ENCODE assay signal across 9 cellular contexts in the genomic region with DNA sequence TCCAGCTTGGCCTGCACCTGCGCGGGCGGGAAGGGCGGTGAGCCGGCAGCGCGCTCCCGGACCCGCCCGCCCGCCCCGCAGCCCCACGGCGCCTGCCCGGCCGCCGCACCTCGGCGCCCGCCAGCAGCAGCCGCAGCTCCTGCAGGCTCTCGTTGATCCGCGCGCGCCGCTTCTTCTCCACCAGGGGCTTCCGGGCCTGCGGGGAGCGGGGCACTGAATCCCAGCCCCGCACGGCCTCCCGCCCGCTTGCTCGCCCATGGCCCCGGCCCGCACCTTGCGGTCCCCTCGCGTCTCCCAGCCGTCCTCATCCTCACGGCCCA. TPM values are rescaled to one million over a fixed set of nuclear protein-coding genes. Genes with fewer than 3 reads are reported as not detected.
DNase-seq lines count a peak whose midpoint lies in the region; ATAC-seq, FAIRE-seq and TF ChIP-seq lines count a peak whose summit lies in the region.
"Had no signal": no experiment of that assay in that cellular context is flagged by ENCODE, and none has a peak within 500 bp of the region (broad histone marks: within the 10 kb centered on the region; RNA-seq: fewer than 3 reads in every experiment).

No MANE protein-coding gene starts in this region.

- DNase-seq in NB4 (ENCODE audit: low read depth) (no peak), H1 (ENCODE audit: low read depth in 1 of 2, low spot score in 2 of 2) (no peak), neuronal stem cell (ENCODE audit: low spot score) (no peak), NK-92 (lab: John Stamatoyannopoulos, UW; ENCODE audit: unreplicated experiment) (no peak)
- no peak for DNase-seq in activated CD4-positive, CD25-positive, alpha-beta regulatory T cell treated with anti-CD3 and anti-CD28 coated beads, Interleukin-2, amount 50 U/mL, for 72 hours

- H3K27ac ChIP-seq in 22Rv1 (peak overlapping the region; percentile 57), H1 (ENCODE audit: low read depth, low read length) (no peak overlapping the region), neuronal stem cell (replicated peaks; ENCODE audit: low read length) (no peak overlapping the region)

- H3K4me2 ChIP-seq in H1 (ENCODE audit: insufficient read depth in 1 of 2, low read depth in 2 of 2, low read length in 2 of 2) (peak overlapping the region; percentile 70 to 94), neuronal stem cell (ENCODE audit: insufficient read depth, low read length, poor library complexity, severe bottlenecking) (peak overlapping the region; percentile 93)

- H3K4me1 ChIP-seq in H1 (replicated peaks in 1 of 4; ENCODE audit: control insufficient read depth in 3 of 4, insufficient read depth in 4 of 4, low read length in 3 of 4) (peaks cover 3 to 15% (median 7%) of the 10 kb centered on the region in 4 experiments), neuronal stem cell (ENCODE audit: control insufficient read depth in 2 of 2, insufficient read depth in 1 of 2, low read depth in 1 of 2, low read length in 2 of 2) (peaks cover 5 to 13% of the 10 kb centered on the region in 2 donors)

- H3K9ac ChIP-seq in H1 (replicated peaks in 1 of 4; ENCODE audit: extremely low read depth in 1 of 4, low read depth in 3 of 4, low read length in 3 of 4) (peak overlapping the region in 2 of 4 experiments; percentile 54 to 65; a peak in 4 of 7 replicates), neuronal stem cell (ENCODE audit: low read depth, low read length, poor library complexity) (peak overlapping the region; percentile 95)

- no peak overlapping the region for H2AFZ ChIP-seq in H1 (ENCODE audit: low read length)
- peak overlapping the region; percentile 99 for H2AFZ ChIP-seq in neuronal stem cell (ENCODE audit: low read length)

- no peak overlapping the region for H2BK5ac ChIP-seq in H1 (ENCODE audit: low read depth, low read length)
- no peak overlapping the region for H2BK5ac ChIP-seq in neuronal stem cell (ENCODE audit: low read length)

- H3K14ac ChIP-seq in H1 (ENCODE audit: insufficient read length): no peak overlapping the region
- no peak overlapping the region for H3K14ac ChIP-seq in neuronal stem cell (ENCODE audit: low read length)

- H4K5ac ChIP-seq in H1 (ENCODE audit: insufficient read length, low read depth, low read length): no peak overlapping the region

- H4K91ac ChIP-seq in H1 (replicated peaks; ENCODE audit: insufficient read length, low read length): no peak overlapping the region
- no peak overlapping the region for H4K91ac ChIP-seq in neuronal stem cell (ENCODE audit: low read depth, low read length, poor library complexity)

- peak overlapping the region; percentile 78 for H3K18ac ChIP-seq in H1 (ENCODE audit: extremely low read depth, low read length)
- peak overlapping the region; percentile 97 for H3K18ac ChIP-seq in neuronal stem cell (ENCODE audit: low read length)

- H3K4ac ChIP-seq in H1 (replicated peaks; ENCODE audit: insufficient read length, low read depth, low read length) (no peak overlapping the region), neuronal stem cell (ENCODE audit: low read length) (no peak overlapping the region)

- H3K36me3 ChIP-seq in H1 (ENCODE audit: control insufficient read depth in 2 of 4, insufficient read depth in 4 of 4, low read length in 3 of 4) (peaks cover 0 to 7% (median 0%) of the 10 kb centered on the region in 4 experiments; a peak in 1 of 8 replicates), neuronal stem cell (replicated peaks in 1 of 2; ENCODE audit: control insufficient read depth in 2 of 2, insufficient read depth in 2 of 2, low read length in 2 of 2) (peaks cover 0 to 10% of the 10 kb centered on the region in 2 donors)

- H3K27me3 ChIP-seq in H1 (replicated peaks in 1 of 4; ENCODE audit: control insufficient read depth in 3 of 4, extremely low read depth in 1 of 4, insufficient read depth in 3 of 4, low read length in 3 of 4): peaks cover 11 to 59% (median 49%) of the 10 kb centered on the region in 4 experiments
- H3K27me3 ChIP-seq in neuronal stem cell (ENCODE audit: control insufficient read depth in 3 of 3, insufficient read depth in 3 of 3, low read depth in 1 of 3, low read length in 3 of 3): peaks cover 0 to 45% (median 4%) of the 10 kb centered on the region in 3 experiments

- TF ChIP-seq EP300 in H1 (IDR thresholded peaks at IDR 0.05; ENCODE audit: borderline replicate concordance in 1 of 2, low read depth in 2 of 2, low read length in 2 of 2): no peak

- no peak for TF ChIP-seq RAD21 in H1 (IDR thresholded peaks at IDR 0.05 in 1 of 2, conservative IDR thresholded peaks at IDR 0.05 in 1 of 2; ENCODE audit: low read depth in 2 of 2, low read length in 2 of 2)

- no peak for FAIRE-seq in H1 (lab: Jason Lieb, UNC)
- FAIRE-seq: endometrium had no signal

- 0% methylated on average over 5 of the region's 42 CpGs; no CpG with 5 or more reads in 1 of the 2 experiments for WGBS in H1 (ENCODE audit: extremely low coverage in 1 of 2, insufficient coverage in 1 of 2, insufficient read length in 1 of 2, insufficient replicate concordance in 2 of 2, low coverage in 1 of 2, low lambda C conversion rate in 2 of 2, missing lambda C conversion rate in 1 of 2), 2 experiments
- WGBS in neuronal stem cell (ENCODE audit: extremely low coverage in 2 of 2, insufficient read length in 2 of 2, insufficient replicate concordance in 1 of 2), 2 donors: no CpG with 5 or more reads among the region's 42 CpGs

- H3K4me3 ChIP-seq in NB4 (ENCODE audit: low read depth, low read length) (peak overlapping the region; percentile 69), H1 (ENCODE audit: extremely low read depth in 1 of 4, insufficient read depth in 2 of 4, low read depth in 3 of 4, low read length in 4 of 4) (peak overlapping the region; percentile 25 to 81 (median 44); a peak in 6 of 8 replicates), neuronal stem cell (ENCODE audit: low read length in 2 of 2) (peak overlapping the region; percentile 82 to 96)

- no peaks in the 10 kb centered on the region for H3K79me2 ChIP-seq in H1 (ENCODE audit: control insufficient read depth in 1 of 2, insufficient read depth in 2 of 2, low read length in 2 of 2)

- H3K56ac ChIP-seq in H1 (replicated peaks; ENCODE audit: insufficient read length, low read depth, low read length): no peak overlapping the region

- H2AK5ac ChIP-seq in H1 (ENCODE audit: low read depth, low read length) (no peak overlapping the region), neuronal stem cell (ENCODE audit: low read depth, low read length) (no peak overlapping the region)

- H4K8ac ChIP-seq in H1 (ENCODE audit: extremely low read depth, insufficient read depth, low read length): peak overlapping the region; percentile 59
- H4K8ac ChIP-seq in neuronal stem cell (ENCODE audit: low read depth, low read length): no peak overlapping the region

- no peaks in the 10 kb centered on the region for H3K79me1 ChIP-seq in H1 (ENCODE audit: low read depth, low read length)
- H3K79me1 ChIP-seq in neuronal stem cell (ENCODE audit: low read depth, low read length): peaks cover 5% of the 10 kb centered on the region

- POLR2A ChIA-PET in H1 (lab: Charles Lee; ENCODE audit: partially characterized antibody): interaction anchor here (0.8 to 3.0 kb wide), 17 partner anchors 8 to 178 kb away, joined by 3 to 21 read pairs (median 5); partner anchors contain the start of gene PER2

- H2BK12ac ChIP-seq in H1 (ENCODE audit: low read depth, low read length) (no peak overlapping the region), neuronal stem cell (ENCODE audit: low read length) (no peak overlapping the region)

- peaks cover 0 to 10% of the 10 kb centered on the region in 2 experiments for H4K20me1 ChIP-seq in H1 (replicated peaks in 1 of 2; ENCODE audit: control insufficient read depth in 1 of 2, insufficient read depth in 2 of 2, low read length in 2 of 2)

- H3K23ac ChIP-seq in H1 (ENCODE audit: insufficient read length) (no peak overlapping the region), neuronal stem cell (ENCODE audit: low read depth, low read length, poor library complexity) (peak overlapping the region; percentile 74)

- CTCF ChIA-PET in H1 (lab: Charles Lee; ENCODE audit: partially characterized antibody): no interaction called here

- ATAC-seq in GM19351 (IDR thresholded peaks at IDR 0.05; ENCODE audit: unreplicated experiment) (peak; percentile 10), GM18517 (IDR thresholded peaks at IDR 0.05; ENCODE audit: unreplicated experiment) (no peak)

- H3K9me3 ChIP-seq in H1 (ENCODE audit: insufficient read depth in 2 of 2, low read depth in 1 of 2, low read length in 1 of 2) (peaks cover 0 to 10% of the 10 kb centered on the region in 2 experiments; a peak in 2 of 4 replicates), neuronal stem cell (replicated peaks in 1 of 2; ENCODE audit: control insufficient read depth in 2 of 2, insufficient read depth in 1 of 2, low read depth in 1 of 2, low read length in 2 of 2) (peaks cover 3 to 7% of the 10 kb centered on the region in 2 donors)

- H2BK120ac ChIP-seq in H1 (replicated peaks; ENCODE audit: low read depth, low read length) (no peak overlapping the region), neuronal stem cell (ENCODE audit: low read depth, low read length) (no peak overlapping the region)

- H2BK15ac ChIP-seq in H1 (ENCODE audit: low read length) (0 out of 2 replicates have a peak overlapping the region, but pooled peaks have one; percentile 46), neuronal stem cell (ENCODE audit: low read length) (peak overlapping the region; percentile 71)

- H2BK20ac ChIP-seq in H1 (ENCODE audit: low read length): no peak overlapping the region

- no peak for TF ChIP-seq POLR2A in NB4 (IDR thresholded peaks at IDR 0.05; ENCODE audit: extremely low read depth, insufficient read length)
- no peak for TF ChIP-seq POLR2A in H1 (IDR thresholded peaks at IDR 0.05; ENCODE audit: control extremely low read depth in 1 of 2, low read depth in 2 of 2, low read length in 2 of 2)

- peaks cover 18% of the 10 kb centered on the region; the same call in 1 of the 2 replicates for H3K23me2 ChIP-seq in H1 (ENCODE audit: low read depth, low read length)

- TF ChIP-seq CTCF in 22Rv1 (IDR thresholded peaks at IDR 0.05) (no peak), NB4 (IDR thresholded peaks at IDR 0.05; ENCODE audit: low read depth, low read length) (no peak), H1 (IDR thresholded peaks at IDR 0.05; ENCODE audit: control extremely low read depth in 1 of 3, insufficient read depth in 1 of 3, low read depth in 1 of 3, low read length in 3 of 3) (no peak)

RNA-seq across cellular contexts. Expression of gene HES6, which starts 0.3 kb away (rescaled TPM):
- total RNA-seq in H1 (2021; fragmentation: NEBNext Ultra II Directional; extraction: Animal tissue kit (Norgen Biotek cat#: 25700)): 35.2 and 36.3 TPM in 2 replicates
- 32.6 and 58.9 TPM in 2 replicates for polyA plus RNA-seq in H1 (2011; rRNA removed)
- polyA plus RNA-seq in H1 (2011; cell fraction: cytosol; rRNA removed): 46.1 TPM
- polyA plus RNA-seq in H1 (2011; cell fraction: nucleus; rRNA removed): 114 TPM
- 23.0 to 32.3 TPM (median 28.2 TPM) in 4 replicates for polyA plus RNA-seq in H1 (2012, experiment 1 of 2)
- 22.4 TPM for polyA plus RNA-seq in H1 (2012, experiment 2 of 2)
- 34.8 TPM for polyA plus RNA-seq in H1 (2013, experiment 1 of 2)
- polyA plus RNA-seq in H1 (2013, experiment 2 of 2): 33.0 TPM
- 2.3 and 2.4 TPM in 2 replicates for polyA minus RNA-seq in H1 (2011; rRNA and poly(A)+ RNA removed)
- 13.8 TPM for polyA minus RNA-seq in H1 (2011; cell fraction: cytosol; rRNA and poly(A)+ RNA removed)
- polyA minus RNA-seq in H1 (2011; cell fraction: nucleus; rRNA and poly(A)+ RNA removed): 35.0 TPM
- 19.8 TPM for polyA plus RNA-seq in neuronal stem cell (2013, experiment 1 of 2)
- polyA plus RNA-seq in neuronal stem cell (2013, experiment 2 of 2): 18.8 TPM

RNA-seq across cellular contexts. Expression of gene ILKAP, which starts 36.0 kb away (rescaled TPM):
- 30.4 and 33.8 TPM in 2 replicates for total RNA-seq in H1 (2021; fragmentation: NEBNext Ultra II Directional; extraction: Animal tissue kit (Norgen Biotek cat#: 25700))
- polyA plus RNA-seq in H1 (2011; rRNA removed): 23.5 and 29.4 TPM in 2 replicates
- 35.7 TPM for polyA plus RNA-seq in H1 (2011; cell fraction: cytosol; rRNA removed)
- polyA plus RNA-seq in H1 (2011; cell fraction: nucleus; rRNA removed): 41.3 TPM
- 23.2 to 32.3 TPM (median 29.4 TPM) in 4 replicates for polyA plus RNA-seq in H1 (2012, experiment 1 of 2)
- 29.2 TPM for polyA plus RNA-seq in H1 (2012, experiment 2 of 2)
- 23.9 TPM for polyA plus RNA-seq in H1 (2013, experiment 1 of 2)
- polyA plus RNA-seq in H1 (2013, experiment 2 of 2): 24.4 TPM
- 23.3 and 23.4 TPM in 2 replicates for polyA minus RNA-seq in H1 (2011; rRNA and poly(A)+ RNA removed)
- polyA minus RNA-seq in H1 (2011; cell fraction: cytosol; rRNA and poly(A)+ RNA removed): 7.9 TPM
- 37.9 TPM for polyA minus RNA-seq in H1 (2011; cell fraction: nucleus; rRNA and poly(A)+ RNA removed)
- 21.1 TPM for polyA plus RNA-seq in neuronal stem cell (2013, experiment 1 of 2)
- 19.3 TPM for polyA plus RNA-seq in neuronal stem cell (2013, experiment 2 of 2)

RNA-seq across cellular contexts. Expression of gene PER2, which starts 48.9 kb away (rescaled TPM):
- total RNA-seq in H1 (2021; fragmentation: NEBNext Ultra II Directional; extraction: Animal tissue kit (Norgen Biotek cat#: 25700)): 5.5 TPM in 2 replicates
- 0.91 and 0.99 TPM in 2 replicates for polyA plus RNA-seq in H1 (2011; rRNA removed)
- 0.78 TPM for polyA plus RNA-seq in H1 (2011; cell fraction: cytosol; rRNA removed)
- polyA plus RNA-seq in H1 (2011; cell fraction: nucleus; rRNA removed): 2.3 TPM
- 2.0 to 2.9 TPM (median 2.3 TPM) in 4 replicates for polyA plus RNA-seq in H1 (2012, experiment 1 of 2)
- polyA plus RNA-seq in H1 (2012, experiment 2 of 2): 0.73 TPM
- 1.5 TPM for polyA plus RNA-seq in H1 (2013, experiment 1 of 2)
- polyA plus RNA-seq in H1 (2013, experiment 2 of 2): 1.6 TPM
- 4.9 and 7.3 TPM in 2 replicates for polyA minus RNA-seq in H1 (2011; rRNA and poly(A)+ RNA removed)
- polyA minus RNA-seq in H1 (2011; cell fraction: cytosol; rRNA and poly(A)+ RNA removed): 3.7 TPM
- polyA minus RNA-seq in H1 (2011; cell fraction: nucleus; rRNA and poly(A)+ RNA removed): 7.2 TPM
- 2.4 TPM for polyA plus RNA-seq in neuronal stem cell (2013, experiment 1 of 2)
- polyA plus RNA-seq in neuronal stem cell (2013, experiment 2 of 2): 2.6 TPM
